Comparison of ENCODE assay signal across 1 cellular context in the genomic region with DNA sequence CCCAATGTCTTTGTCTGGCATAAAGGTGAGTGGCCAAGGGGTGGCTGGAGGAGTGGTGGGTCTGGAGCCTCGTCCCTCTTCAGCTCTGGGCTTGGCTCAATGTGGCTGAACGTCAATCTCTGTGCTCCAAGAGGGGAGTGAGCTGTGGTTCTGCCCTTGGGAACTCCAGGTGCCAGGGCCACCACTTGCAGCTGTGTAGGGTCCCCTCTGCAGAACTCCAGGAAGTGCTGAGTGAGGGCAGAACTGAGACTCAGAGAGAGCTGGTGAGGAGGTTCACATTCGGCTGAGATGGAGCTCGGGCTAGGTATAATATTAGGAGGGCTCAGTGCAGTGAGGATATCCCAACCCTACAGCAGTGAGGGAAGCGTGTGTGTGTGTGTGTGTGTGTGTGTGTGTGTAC.
TF ChIP-seq lines count a peak whose summit lies in the region.

No MANE protein-coding gene starts in this region.

TF ChIP-seq in IMR-90, 13 proteins besides CTCF, POLR2A, EP300 and RAD21 (continued from another document):
- no peak for TF ChIP-seq CHD1 (IDR thresholded peaks at IDR 0.05; ENCODE audit: low read depth, low read length)
- no peak for TF ChIP-seq USF2 (IDR thresholded peaks at IDR 0.05; ENCODE audit: low read depth, low read length)
- TF ChIP-seq MXI1 (IDR thresholded peaks at IDR 0.05; ENCODE audit: borderline replicate concordance, low read depth, low read length), result no peak
- TF ChIP-seq MAZ (IDR thresholded peaks at IDR 0.05; ENCODE audit: borderline replicate concordance, low read depth, low read length), result no peak
- no peak for TF ChIP-seq RFX5 (IDR thresholded peaks at IDR 0.05; ENCODE audit: low read depth, low read length)
- no peak for TF ChIP-seq RCOR1 (IDR thresholded peaks at IDR 0.05; ENCODE audit: insufficient replicate concordance, low read length)
- TF ChIP-seq NFE2L2 (IDR thresholded peaks at IDR 0.05; ENCODE audit: low read depth, low read length), result no peak
- TF ChIP-seq FOS (IDR thresholded peaks at IDR 0.05; ENCODE audit: low read depth, low read length), result no peak
- TF ChIP-seq SMC3 (IDR thresholded peaks at IDR 0.05; ENCODE audit: low read depth, low read length), result no peak
